In the genomic region with DNA sequence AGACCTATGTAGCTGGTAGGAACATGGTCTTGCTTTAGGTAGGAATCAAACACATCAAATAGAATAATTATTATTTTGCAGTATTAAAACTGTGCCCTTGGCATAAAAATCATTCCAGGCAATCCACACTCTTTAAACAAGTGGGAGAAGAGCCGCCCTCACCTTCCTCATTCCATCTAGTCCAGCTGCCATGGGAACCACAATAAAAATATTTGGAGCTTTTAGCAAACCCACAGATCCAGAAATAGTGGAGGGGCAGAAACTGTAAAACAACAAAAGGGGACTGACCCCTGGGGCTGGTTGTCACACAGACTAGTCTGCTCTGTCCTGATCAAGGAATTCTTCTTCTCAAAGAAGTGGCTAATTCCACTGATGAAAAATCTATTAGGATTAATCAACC, we compare ENCODE assay signal across 1 cellular context.
TF ChIP-seq lines count a peak whose summit lies in the region.

No MANE protein-coding gene starts in this region.

TF ChIP-seq in neural cell, 6 proteins besides CTCF, POLR2A, EP300 and RAD21 (continued from another document):
- TF ChIP-seq, protein P1, sequence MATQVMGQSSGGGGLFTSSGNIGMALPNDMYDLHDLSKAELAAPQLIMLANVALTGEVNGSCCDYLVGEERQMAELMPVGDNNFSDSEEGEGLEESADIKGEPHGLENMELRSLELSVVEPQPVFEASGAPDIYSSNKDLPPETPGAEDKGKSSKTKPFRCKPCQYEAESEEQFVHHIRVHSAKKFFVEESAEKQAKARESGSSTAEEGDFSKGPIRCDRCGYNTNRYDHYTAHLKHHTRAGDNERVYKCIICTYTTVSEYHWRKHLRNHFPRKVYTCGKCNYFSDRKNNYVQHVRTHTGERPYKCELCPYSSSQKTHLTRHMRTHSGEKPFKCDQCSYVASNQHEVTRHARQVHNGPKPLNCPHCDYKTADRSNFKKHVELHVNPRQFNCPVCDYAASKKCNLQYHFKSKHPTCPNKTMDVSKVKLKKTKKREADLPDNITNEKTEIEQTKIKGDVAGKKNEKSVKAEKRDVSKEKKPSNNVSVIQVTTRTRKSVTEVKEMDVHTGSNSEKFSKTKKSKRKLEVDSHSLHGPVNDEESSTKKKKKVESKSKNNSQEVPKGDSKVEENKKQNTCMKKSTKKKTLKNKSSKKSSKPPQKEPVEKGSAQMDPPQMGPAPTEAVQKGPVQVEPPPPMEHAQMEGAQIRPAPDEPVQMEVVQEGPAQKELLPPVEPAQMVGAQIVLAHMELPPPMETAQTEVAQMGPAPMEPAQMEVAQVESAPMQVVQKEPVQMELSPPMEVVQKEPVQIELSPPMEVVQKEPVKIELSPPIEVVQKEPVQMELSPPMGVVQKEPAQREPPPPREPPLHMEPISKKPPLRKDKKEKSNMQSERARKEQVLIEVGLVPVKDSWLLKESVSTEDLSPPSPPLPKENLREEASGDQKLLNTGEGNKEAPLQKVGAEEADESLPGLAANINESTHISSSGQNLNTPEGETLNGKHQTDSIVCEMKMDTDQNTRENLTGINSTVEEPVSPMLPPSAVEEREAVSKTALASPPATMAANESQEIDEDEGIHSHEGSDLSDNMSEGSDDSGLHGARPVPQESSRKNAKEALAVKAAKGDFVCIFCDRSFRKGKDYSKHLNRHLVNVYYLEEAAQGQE (IDR thresholded peaks at IDR 0.05; ENCODE audit: borderline replicate concordance), result no peak
- TF ChIP-seq TAF1 (IDR thresholded peaks at IDR 0.05; ENCODE audit: low read depth) (no peak), MXI1 (conservative IDR thresholded peaks at IDR 0.05; ENCODE audit: poor library complexity, severe bottlenecking) (no peak)
